ENCODE assay signal across 29 cellular contexts in genomic region chr10:116718058-116718457, GRCh38.
"Had no signal": no experiment of that assay in that cellular context is flagged by ENCODE, and none has a peak within 500 bp of the region (broad histone marks: within the 10 kb centered on the region; RNA-seq: fewer than 3 reads in every experiment).

No MANE protein-coding gene starts in this region.

- ATAC-seq: heart right ventricle; left colon; left lung; lower lobe of right lung; mucosa of descending colon; naive thymus-derived CD4-positive, alpha-beta T cell; natural killer cell treated with Interleukin-12 subunit alpha and Interleukin-12 subunit beta and Interleukin-15 and Interleukin-18, amount 100 ng/mL, for 72 hours; pancreas; psoas muscle; right lobe of liver; stimulated activated effector memory CD8-positive, alpha-beta T cell treated with anti-CD3 and anti-CD28 coated beads, Interleukin-12 subunit alpha, Interleukin-12 subunit beta, amount 100 ng/mL, for 72 hours; stimulated activated naive CD8-positive, alpha-beta T cell treated with anti-CD3 and anti-CD28 coated beads, Interleukin-15, amount 100 ng/mL, for 72 hours had no signal

- H3K27ac ChIP-seq: heart right ventricle, hepatocyte, left lung, lower lobe of right lung, pancreas, psoas muscle, right atrium auricular region, right lobe of liver, skin epidermis, testis, thyroid gland, transverse colon, upper lobe of left lung had no signal

- DNase-seq: heart right ventricle; kidney glomerular epithelial cell; left colon; left lung; lower lobe of right lung; mammary epithelial cell; mesendoderm; midbrain; mucosa of descending colon; naive thymus-derived CD4-positive, alpha-beta T cell; nucleus accumbens; pancreas; posterior cingulate gyrus; psoas muscle; right lobe of liver; stimulated activated CD4-positive, alpha-beta T cell treated with anti-CD3 and anti-CD28 coated beads, Interleukin-4, amount 100 ng/mL, for 24 hours; stimulated activated naive CD4-positive, alpha-beta T cell; stimulated activated naive CD8-positive, alpha-beta T cell treated with anti-CD3 and anti-CD28 coated beads, Interleukin-15, amount 100 ng/mL, for 72 hours; testis; thyroid gland; transverse colon; upper lobe of left lung had no signal

- H3K9me3 ChIP-seq: heart right ventricle, left lung, lower lobe of right lung, mucosa of descending colon, pancreas, psoas muscle, right atrium auricular region, right lobe of liver, testis, thyroid gland, transverse colon, upper lobe of left lung had no signal

- FAIRE-seq: keratinocyte, pancreas had no signal

- H3K36me3 Mint-ChIP-seq: naive thymus-derived CD4-positive, alpha-beta T cell; natural killer cell treated with Interleukin-12 subunit alpha and Interleukin-12 subunit beta and Interleukin-15 and Interleukin-18, amount 100 ng/mL, for 72 hours; stimulated activated effector memory CD8-positive, alpha-beta T cell treated with anti-CD3 and anti-CD28 coated beads, Interleukin-12 subunit alpha, Interleukin-12 subunit beta, amount 100 ng/mL, for 72 hours had no signal

- H3K4me3 Mint-ChIP-seq: naive thymus-derived CD4-positive, alpha-beta T cell; natural killer cell treated with Interleukin-12 subunit alpha and Interleukin-12 subunit beta and Interleukin-15 and Interleukin-18, amount 100 ng/mL, for 72 hours; neural crest cell; stimulated activated effector memory CD8-positive, alpha-beta T cell treated with anti-CD3 and anti-CD28 coated beads, Interleukin-12 subunit alpha, Interleukin-12 subunit beta, amount 100 ng/mL, for 72 hours; stimulated activated naive CD8-positive, alpha-beta T cell treated with anti-CD3 and anti-CD28 coated beads, Interleukin-15, amount 100 ng/mL, for 72 hours had no signal

- H3K9me3 Mint-ChIP-seq: natural killer cell treated with Interleukin-12 subunit alpha and Interleukin-12 subunit beta and Interleukin-15 and Interleukin-18, amount 100 ng/mL, for 72 hours; stimulated activated effector memory CD8-positive, alpha-beta T cell treated with anti-CD3 and anti-CD28 coated beads, Interleukin-12 subunit alpha, Interleukin-12 subunit beta, amount 100 ng/mL, for 72 hours; stimulated activated naive CD8-positive, alpha-beta T cell treated with anti-CD3 and anti-CD28 coated beads, Interleukin-15, amount 100 ng/mL, for 72 hours had no signal

- H3K27ac Mint-ChIP-seq: naive thymus-derived CD4-positive, alpha-beta T cell; natural killer cell treated with Interleukin-12 subunit alpha and Interleukin-12 subunit beta and Interleukin-15 and Interleukin-18, amount 100 ng/mL, for 72 hours; stimulated activated effector memory CD8-positive, alpha-beta T cell treated with anti-CD3 and anti-CD28 coated beads, Interleukin-12 subunit alpha, Interleukin-12 subunit beta, amount 100 ng/mL, for 72 hours; stimulated activated naive CD8-positive, alpha-beta T cell treated with anti-CD3 and anti-CD28 coated beads, Interleukin-15, amount 100 ng/mL, for 72 hours had no signal

- H3K4me1 ChIP-seq: left lung, lower lobe of right lung, psoas muscle, upper lobe of left lung had no signal

- H3K4me3 ChIP-seq: heart right ventricle, hepatocyte, left lung, lower lobe of right lung, mucosa of descending colon, pancreas, psoas muscle, right atrium auricular region, right lobe of liver, skin epidermis, testis, thyroid gland, transverse colon, upper lobe of left lung had no signal

- H3K27me3 ChIP-seq: hepatocyte, pancreas, right atrium auricular region, right lobe of liver, testis, thyroid gland, transverse colon, upper lobe of left lung had no signal

- H3K36me3 ChIP-seq: heart right ventricle, left lung, lower lobe of right lung, pancreas, right atrium auricular region, right lobe of liver, thyroid gland, transverse colon, upper lobe of left lung had no signal
